Comparison of ENCODE assay signal across 8 cellular contexts in the genomic region with DNA sequence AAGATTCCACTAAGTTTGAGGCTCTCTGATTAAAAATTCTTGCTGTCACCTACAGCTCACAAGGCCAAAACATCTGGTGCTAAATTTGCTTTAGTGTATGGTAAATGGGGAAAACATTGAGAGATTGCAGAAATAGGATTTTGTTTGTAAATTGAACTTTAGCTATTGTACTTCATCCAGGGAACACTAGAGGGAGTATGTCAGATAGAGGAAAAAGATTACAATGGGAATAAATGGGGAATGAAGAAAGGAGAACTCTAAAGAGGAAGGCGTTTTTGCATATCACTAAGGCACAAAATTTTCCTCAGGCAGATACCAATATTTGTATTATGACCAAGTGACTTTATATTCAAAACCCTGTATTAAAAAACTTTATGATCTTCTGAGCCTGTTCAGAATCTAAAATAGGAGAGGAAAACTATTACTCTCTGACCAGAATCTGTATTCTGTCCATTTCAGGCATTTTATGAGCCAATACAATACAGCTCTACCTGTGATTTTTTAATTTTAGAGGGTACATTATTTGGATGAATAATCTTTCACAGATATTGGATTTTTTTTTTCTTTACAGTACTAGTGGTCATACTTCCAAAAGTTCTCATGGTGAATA. TPM values are rescaled to one million over a fixed set of nuclear protein-coding genes. Genes with fewer than 3 reads are reported as not detected.
DNase-seq lines count a peak whose midpoint lies in the region; ATAC-seq lines count a peak whose summit lies in the region.

No MANE protein-coding gene starts in this region.

- H4K8ac ChIP-seq in mesenchymal stem cell (ENCODE audit: low read length) = no peak overlapping the region

- DNase-seq in NCI-H82 (lab: John Stamatoyannopoulos, UW) (peak; percentile 63), NCI-H82 treated with DMSO at 0.1 percent for 48 hours (lab: John Stamatoyannopoulos, UW; ENCODE audit: unreplicated experiment) (no peak), NCI-H2227 (lab: John Stamatoyannopoulos, UW; ENCODE audit: unreplicated experiment) (peak; percentile 64), cerebellar cortex (ENCODE audit: low spot score) (peak; percentile 29), mesenchymal stem cell (peak; percentile 55)

- ATAC-seq in GM18502 (IDR thresholded peaks at IDR 0.05; ENCODE audit: poor library complexity, unreplicated experiment) (no peak), HG02759 (IDR thresholded peaks at IDR 0.05; ENCODE audit: unreplicated experiment) (no peak), HG03354 (IDR thresholded peaks at IDR 0.05; ENCODE audit: poor library complexity, severe bottlenecking, unreplicated experiment) (no peak)

- no peak overlapping the region for H3K4me3 ChIP-seq in mesenchymal stem cell (ENCODE audit: insufficient read depth in 1 of 2, low read depth in 1 of 2, low read length in 2 of 2)

- no peak overlapping the region for H3K27ac ChIP-seq in mesenchymal stem cell (ENCODE audit: low read length, poor library complexity, severe bottlenecking)

- no peaks in the 10 kb centered on the region for H3K27me3 ChIP-seq in mesenchymal stem cell (ENCODE audit: control insufficient read depth in 1 of 2, insufficient read depth in 1 of 2, low read length in 2 of 2)

- no peak overlapping the region for H2AFZ ChIP-seq in mesenchymal stem cell (ENCODE audit: low read depth, low read length)

- H2BK5ac ChIP-seq in mesenchymal stem cell (ENCODE audit: low read depth, low read length, poor library complexity, severe bottlenecking) = no peak overlapping the region

- H2BK120ac ChIP-seq in mesenchymal stem cell (ENCODE audit: low read depth, low read length) = no peak overlapping the region

- H2BK15ac ChIP-seq in mesenchymal stem cell (ENCODE audit: low read depth, poor library complexity, severe bottlenecking) = no peak overlapping the region

- H2AK5ac ChIP-seq in mesenchymal stem cell (ENCODE audit: low read length, severe bottlenecking) = no peak overlapping the region

- no peak overlapping the region for H3K18ac ChIP-seq in mesenchymal stem cell (ENCODE audit: low read depth in 1 of 2, low read length in 2 of 2)

- no peaks in the 10 kb centered on the region for H3K36me3 ChIP-seq in mesenchymal stem cell (ENCODE audit: control insufficient read depth in 1 of 2, insufficient read depth in 2 of 2, low read depth in 1 of 2, low read length in 2 of 2)

- no peaks in the 10 kb centered on the region for H3K9me3 ChIP-seq in mesenchymal stem cell (ENCODE audit: control insufficient read depth, low read length)

- no peak overlapping the region for H2BK12ac ChIP-seq in mesenchymal stem cell (ENCODE audit: low read length in 2 of 2)

- H3K23ac ChIP-seq in mesenchymal stem cell (ENCODE audit: low read length in 2 of 2) = no peak overlapping the region

- H3K4ac ChIP-seq in mesenchymal stem cell (ENCODE audit: low read depth in 1 of 2, low read length in 2 of 2) = no peak overlapping the region

- no peak overlapping the region for H3K14ac ChIP-seq in mesenchymal stem cell (ENCODE audit: low read length in 2 of 2)

- peaks cover 10% of the 10 kb centered on the region for H3K79me1 ChIP-seq in mesenchymal stem cell (replicated peaks; ENCODE audit: low read length, poor library complexity, severe bottlenecking)

- peak overlapping the region; percentile 46 for H3K9ac ChIP-seq in mesenchymal stem cell (ENCODE audit: low read length)

- H3K4me1 ChIP-seq in mesenchymal stem cell (ENCODE audit: control insufficient read depth, insufficient read depth, low read depth, low read length) = peaks cover 8% of the 10 kb centered on the region

- H3K4me2 ChIP-seq in mesenchymal stem cell (ENCODE audit: low read length, poor library complexity, severe bottlenecking) = no peak overlapping the region

- H4K91ac ChIP-seq in mesenchymal stem cell (ENCODE audit: low read length) = no peak overlapping the region

- WGBS in mesenchymal stem cell = no CpG with 5 or more reads among the region's 1 CpG

RNA-seq across cellular contexts. Expression of a gene that starts 52.3 kb away (rescaled TPM):
- 0.01 TPM for polyA plus RNA-seq in mesenchymal stem cell (2013, experiment 1 of 2)
- polyA plus RNA-seq in mesenchymal stem cell (2013, experiment 2 of 2) = 0.01 TPM
